Comparison of ENCODE assay signal across 8 cellular contexts in the genomic region with DNA sequence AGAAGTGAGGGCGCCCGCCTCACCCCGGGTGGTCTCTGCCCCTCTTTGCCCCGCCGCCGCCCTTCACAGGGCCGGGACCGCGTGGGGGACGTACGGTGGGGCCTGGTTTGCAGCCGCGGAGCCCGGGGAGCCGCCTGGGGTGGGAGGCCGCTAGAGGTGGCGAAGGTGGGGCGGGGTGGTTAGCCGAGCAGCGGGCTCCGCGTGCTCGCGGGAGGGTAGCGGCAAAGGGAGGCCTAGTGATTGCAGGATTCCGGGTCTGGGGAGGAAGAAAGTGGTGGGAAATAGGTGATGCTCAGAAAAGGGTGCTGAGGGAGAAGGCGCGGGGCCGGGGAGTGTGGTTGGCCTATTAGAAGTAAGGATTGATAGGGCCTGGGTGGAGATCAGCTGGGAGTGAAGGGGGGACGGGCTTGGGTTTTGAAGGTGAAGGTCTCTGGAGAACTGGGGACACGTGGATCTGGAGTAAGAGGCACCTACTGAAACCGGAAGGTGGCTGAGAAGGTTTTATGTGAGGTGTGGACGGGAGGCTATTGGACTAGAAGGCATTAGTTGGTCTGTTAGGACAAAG. TPM values are rescaled to one million over a fixed set of nuclear protein-coding genes. Genes with fewer than 3 reads are reported as not detected.
DNase-seq lines count a peak whose midpoint lies in the region; ATAC-seq and TF ChIP-seq lines count a peak whose summit lies in the region.

No MANE protein-coding gene starts in this region.

- no peaks in the 10 kb centered on the region for H3F3A ChIP-seq in PC-9 (ENCODE audit: insufficient read depth, low read depth)

- DNase-seq in AG09309 (ENCODE audit: low read depth) = no peak
- peak in 1 of 2 experiments; percentile 19 for DNase-seq in PC-9
- DNase-seq in activated naive CD4-positive, alpha-beta T cell (lab: John Stamatoyannopoulos, UW) = peak in 3 of 4 experiments; percentile 29 to 39 (median 30)
- peak; percentile 33 to 54 for DNase-seq in cardiac muscle cell (ENCODE audit: low read depth in 1 of 2, low spot score in 1 of 2)
- DNase-seq in renal cortical epithelial cell (ENCODE audit: low read depth) = peak; percentile 46

- intact Hi-C loops in PC-9 (cut with micrococcal nuclease; ENCODE audit: unreplicated experiment) = loop anchor here (2.0 to 5.0 kb wide), 2 partner anchors 206 to 578 kb away; a partner anchor contains a TSS

- H3K4me2 ChIP-seq in PC-9 = peak overlapping the region; percentile 89

- TF ChIP-seq POLR2A in GM19099 (IDR thresholded peaks at IDR 0.05; ENCODE audit: extremely low read depth, insufficient read length, low read depth) = peak; percentile 26

- POLR2A ChIA-PET in PC-9 (lab: Charles Lee; ENCODE audit: unreplicated experiment) = interaction anchor here (1.0 kb wide), 1 partner anchor 206 kb away, joined by 5 read pairs; a partner anchor contains a TSS

- TF ChIP-seq CTCF in AG09309 (IDR thresholded peaks at IDR 0.05; ENCODE audit: control insufficient read depth, insufficient read depth, low read depth, low read length, missing control alignments) = no peak
- no peak for TF ChIP-seq CTCF in PC-9 (conservative IDR thresholded peaks at IDR 0.05)
- no peak for TF ChIP-seq CTCF in cardiac muscle cell (IDR thresholded peaks at IDR 0.05; ENCODE audit: low read depth, low read length)

- H2AFZ ChIP-seq in PC-9 = peak overlapping the region; percentile 80

- H3K9me2 ChIP-seq in PC-9 (ENCODE audit: insufficient read depth) = no peaks in the 10 kb centered on the region

- no peaks in the 10 kb centered on the region for H3K9me3 ChIP-seq in PC-9 (ENCODE audit: insufficient read depth, low read depth)
- H3K9me3 ChIP-seq in cardiac muscle cell (ENCODE audit: low read depth) = no peaks in the 10 kb centered on the region

- H3K79me2 ChIP-seq in PC-9 (ENCODE audit: low read depth) = peaks cover 49% of the 10 kb centered on the region

- no TSS peak for BruUV-seq in PC-9 (replicated peaks; lab: Mats Ljungman, UMichigan)

- H3K4me3 ChIP-seq in AG09309 (ENCODE audit: control insufficient read depth, low read depth, low read length) (peak overlapping the region; percentile 80), PC-9 (peak overlapping the region; percentile 73), cardiac muscle cell (peak overlapping the region; percentile 70)

- H3K4me1 ChIP-seq in PC-9 (replicated peaks; ENCODE audit: insufficient read depth) (peaks cover 12% of the 10 kb centered on the region), cardiac muscle cell (ENCODE audit: low read depth) (peaks cover 3% of the 10 kb centered on the region)

- H3K27me3 ChIP-seq in PC-9 (ENCODE audit: insufficient read depth, low read depth) (no peaks in the 10 kb centered on the region), cardiac muscle cell (no peaks in the 10 kb centered on the region)

- H3K27ac ChIP-seq in PC-9 (peak overlapping the region; percentile 40), cardiac muscle cell (peak overlapping the region; percentile 77)

- peak; percentile 16 for ATAC-seq in HG03342 (IDR thresholded peaks at IDR 0.05; ENCODE audit: unreplicated experiment)
- no peak for ATAC-seq in GM18520 (IDR thresholded peaks at IDR 0.05; ENCODE audit: unreplicated experiment)

- no peaks in the 10 kb centered on the region for H4K20me1 ChIP-seq in PC-9 (ENCODE audit: insufficient read depth)

- CTCF ChIA-PET in PC-9 (lab: Charles Lee) = no interaction called here

- H3K36me3 ChIP-seq in PC-9 (ENCODE audit: low read depth) = no peaks in the 10 kb centered on the region
- H3K36me3 ChIP-seq in cardiac muscle cell = no peaks in the 10 kb centered on the region

RNA-seq across cellular contexts. Expression of a gene that starts 0.6 kb away (rescaled TPM):
- total RNA-seq in PC-9 (2021) = 34.1 and 34.4 TPM in 2 replicates
- 25.1 and 45.2 TPM in 2 replicates for total RNA-seq in cardiac muscle cell
- 25.4 and 27.5 TPM in 2 replicates for polyA plus RNA-seq in cardiac muscle cell
- 41.0 and 81.3 TPM in 2 replicates for total RNA-seq in renal cortical epithelial cell
